In genomic region chr2:181891258-181891965, GRCh38 we compare ENCODE assay signal across 1 cellular context.
TF ChIP-seq lines count a peak whose summit lies in the region.

ITPRID2 (plus strand) TSS chr2:181891730; CDS start chr2:181892067, 337 bp downstream.

TF ChIP-seq in K562, 482 proteins besides CTCF, POLR2A, EP300 and RAD21 (continued from another document and continues in another):
- peak; percentile 62 for TF ChIP-seq ETS1 (conservative IDR thresholded peaks at IDR 0.05; ENCODE audit: control insufficient read depth, low read depth, low read length)
- no peak for TF ChIP-seq STAT5A (IDR thresholded peaks at IDR 0.05; ENCODE audit: borderline replicate concordance, low read length)
- TF ChIP-seq PRDM10 (IDR thresholded peaks at IDR 0.05; ENCODE audit: partially characterized antibody) = peak; percentile 10
- TF ChIP-seq CREB5 (CRISPR knock-in tag; IDR thresholded peaks at IDR 0.05) = no peak
- no peak for TF ChIP-seq PTRF (tag; IDR thresholded peaks at IDR 0.05)
- TF ChIP-seq SNAPC5 (CRISPR knock-in tag; IDR thresholded peaks at IDR 0.05) = no peak
- TF ChIP-seq ARID3B (CRISPR knock-in tag; IDR thresholded peaks at IDR 0.05; ENCODE audit: borderline replicate concordance) = no peak
- TF ChIP-seq RB1 (IDR thresholded peaks at IDR 0.05; ENCODE audit: low read depth) = peak; percentile 90
- no peak for TF ChIP-seq EWSR1 (IDR thresholded peaks at IDR 0.05; ENCODE audit: borderline replicate concordance, low read depth, partially characterized antibody)
- TF ChIP-seq ZNF75A (CRISPR knock-in tag; IDR thresholded peaks at IDR 0.05) = no peak
- TF ChIP-seq KLF6 (CRISPR knock-in tag; IDR thresholded peaks at IDR 0.05; ENCODE audit: borderline replicate concordance) = no peak
- peak; percentile 53; the same call in 1 of the 2 replicates for TF ChIP-seq GMEB1 (CRISPR knock-in tag; IDR thresholded peaks at IDR 0.05)
- TF ChIP-seq ZBTB12 (CRISPR knock-in tag; IDR thresholded peaks at IDR 0.05) = no peak
- TF ChIP-seq POLR2H (tag; IDR thresholded peaks at IDR 0.05; ENCODE audit: low read depth) = peak; percentile 65
- TF ChIP-seq PPARD (CRISPR knock-in tag; IDR thresholded peaks at IDR 0.05) = no peak
- TF ChIP-seq NFIC (IDR thresholded peaks at IDR 0.05) = no peak; the same call in 1 of the 2 replicates
- peak; percentile 13 for TF ChIP-seq NUFIP1 (IDR thresholded peaks at IDR 0.05; ENCODE audit: partially characterized antibody)
- no peak for TF ChIP-seq SP1 (CRISPR knock-in tag; IDR thresholded peaks at IDR 0.05)
- TF ChIP-seq ZNF395 (CRISPR knock-in tag; IDR thresholded peaks at IDR 0.05) = no peak; the same call in 1 of the 2 replicates
- no peak for TF ChIP-seq CBFA2T2 (conservative IDR thresholded peaks at IDR 0.05)
- no peak for TF ChIP-seq CHAMP1 (IDR thresholded peaks at IDR 0.05)
- no peak for TF ChIP-seq NCOR1 (IDR thresholded peaks at IDR 0.05)
- TF ChIP-seq CTCFL (IDR thresholded peaks at IDR 0.05; ENCODE audit: borderline replicate concordance, insufficient read depth, low read depth, low read length, poor library complexity, severe bottlenecking) = peak; percentile 51
- no peak for TF ChIP-seq CHCHD3 (CRISPR knock-in tag; IDR thresholded peaks at IDR 0.05)
- TF ChIP-seq BRD4 (IDR thresholded peaks at IDR 0.05) = no peak
- no peak for TF ChIP-seq ZNF140 (CRISPR knock-in tag; IDR thresholded peaks at IDR 0.05)
- TF ChIP-seq ZNF764 (CRISPR knock-in tag; IDR thresholded peaks at IDR 0.05; ENCODE audit: low read depth) = no peak
- TF ChIP-seq ZNF609 (CRISPR knock-in tag; IDR thresholded peaks at IDR 0.05; ENCODE audit: borderline replicate concordance) = no peak
- TF ChIP-seq HDGF (IDR thresholded peaks at IDR 0.05) = no peak
- TF ChIP-seq SP2 (IDR thresholded peaks at IDR 0.05; ENCODE audit: extremely low read depth, low read depth, low read length, poor library complexity, severe bottlenecking) = no peak
- TF ChIP-seq CBX2 (IDR thresholded peaks at IDR 0.05; ENCODE audit: insufficient read depth, low read length, poor library complexity, severe bottlenecking) = no peak
- TF ChIP-seq ARNT (IDR thresholded peaks at IDR 0.05) = no peak
- no peak for TF ChIP-seq TAF15 (IDR thresholded peaks at IDR 0.05; ENCODE audit: low read depth, low read length)
- no peak for TF ChIP-seq BRF1 (IDR thresholded peaks at IDR 0.05; ENCODE audit: borderline replicate concordance, extremely low read depth, insufficient read length)
